ENCODE assay signal across 13 cellular contexts in genomic region chr10:6423004-6423403, GRCh38.
A peak's percentile ranks its signal among the peaks of the same experiment; 100 is the strongest.
DNase-seq lines count a peak whose midpoint lies in the region; ATAC-seq and TF ChIP-seq lines count a peak whose summit lies in the region.
"Had no signal": no experiment of that assay in that cellular context is flagged by ENCODE, and none has a peak within 500 bp of the region (broad histone marks: within the 10 kb centered on the region; RNA-seq: fewer than 3 reads in every experiment).

No MANE protein-coding gene starts in this region.

- intact Hi-C loops in heart left ventricle (cut with DNase I): loop anchor here in 1 of 10 donors (5.0 kb wide), 1 partner anchor 249 kb away; no protein-coding TSS in a partner anchor

- no peaks in the 10 kb centered on the region for H3K9me3 Mint-ChIP-seq in activated T-cell treated with anti-CD3 and anti-CD28 coated beads, Interleukin-2, amount 50 U/mL, for 24 hours

- peak; percentile 96 to 97 for ATAC-seq in activated CD4-positive, CD25-positive, alpha-beta regulatory T cell treated with anti-CD3 and anti-CD28 coated beads, Interleukin-2, amount 50 U/mL, for 24 hours
- ATAC-seq in heart left ventricle: no peak
- ATAC-seq: HCT116, SK-N-SH treated with all-trans-retinoic acid at 6 μM for 48 hours had no signal

- no peak overlapping the region for H3K4me3 Mint-ChIP-seq in activated T-cell treated with anti-CD3 and anti-CD28 coated beads, Interleukin-2, amount 50 U/mL, for 24 hours

- H3K27ac ChIP-seq in mesodermal cell (ENCODE audit: low read depth, low read length, severe bottlenecking): peak overlapping the region; percentile 47
- no peak overlapping the region for H3K27ac ChIP-seq in heart left ventricle

- H3K9me3 ChIP-seq in mesodermal cell (ENCODE audit: control insufficient read depth, low read length) (no peaks in the 10 kb centered on the region), heart left ventricle (no peaks in the 10 kb centered on the region)

- TF ChIP-seq CTCF in heart left ventricle (IDR thresholded peaks at IDR 0.05) (no peak), GM20000 (IDR thresholded peaks at IDR 0.05; ENCODE audit: extremely low read depth, missing control alignments) (no peak)

- H3K4me1 ChIP-seq in mesodermal cell (ENCODE audit: control insufficient read depth, insufficient read depth, low read length, poor library complexity, severe bottlenecking): peaks cover 12% of the 10 kb centered on the region
- H3K4me1 ChIP-seq in heart left ventricle: no peaks in the 10 kb centered on the region

- TF ChIP-seq POLR2A in heart left ventricle (IDR thresholded peaks at IDR 0.05): no peak

- peak overlapping the region; percentile 94 for H3K27ac Mint-ChIP-seq in activated T-cell treated with anti-CD3 and anti-CD28 coated beads, Interleukin-2, amount 50 U/mL, for 24 hours

- H3K4me3 ChIP-seq in mesodermal cell (ENCODE audit: extremely low read depth, insufficient read depth, low read length, poor library complexity, severe bottlenecking): no peak overlapping the region
- no peak overlapping the region for H3K4me3 ChIP-seq in heart left ventricle

- no peaks in the 10 kb centered on the region for H3K27me3 ChIP-seq in heart left ventricle

- H3K4me1 Mint-ChIP-seq in activated T-cell treated with anti-CD3 and anti-CD28 coated beads, Interleukin-2, amount 50 U/mL, for 24 hours (ENCODE audit: low read depth): peaks cover 38% of the 10 kb centered on the region

- H3K27me3 Mint-ChIP-seq in activated T-cell treated with anti-CD3 and anti-CD28 coated beads, Interleukin-2, amount 50 U/mL, for 24 hours: no peaks in the 10 kb centered on the region

- DNase-seq in activated CD4-positive, CD25-positive, alpha-beta regulatory T cell treated with anti-CD3 and anti-CD28 coated beads, Interleukin-2, amount 50 U/mL, for 72 hours: no peak
- peak; percentile 61 for DNase-seq in activated T-cell treated with anti-CD3 and anti-CD28 coated beads, Interleukin-2, amount 50 U/mL, for 24 hours
- peak; percentile 32 for DNase-seq in stimulated activated CD8-positive, alpha-beta memory T cell treated with anti-CD3 and anti-CD28 coated beads, Interleukin-4, amount 100 ng/mL, for 24 hours (ENCODE audit: low read depth)
- DNase-seq in NCI-H1417 (lab: John Stamatoyannopoulos, UW) (no peak), heart left ventricle (no peak), GM20000 (ENCODE audit: low spot score) (no peak)
- DNase-seq: GDM1, hippocampal formation, NCI-H526 treated with DMSO at 0.1 percent for 48 hours had no signal

- WGBS in mesodermal cell (ENCODE audit: insufficient coverage in 2 of 2), 2 experiments: 91% methylated on average over 4 of the region's 4 CpGs
- 70 to 94% (median 85%) methylated on average over 4 of the region's 4 CpGs for WGBS in heart left ventricle, 4 donors

- H3K36me3 ChIP-seq in mesodermal cell (ENCODE audit: control insufficient read depth, insufficient read depth, low read length) (no peaks in the 10 kb centered on the region), heart left ventricle (no peaks in the 10 kb centered on the region)

- peaks cover 42% of the 10 kb centered on the region for H3K36me3 Mint-ChIP-seq in activated T-cell treated with anti-CD3 and anti-CD28 coated beads, Interleukin-2, amount 50 U/mL, for 24 hours (ENCODE audit: low read depth)

Comparison
In these comparisons a context has a peak if more than half of its experiments do, and no peak if none do; other contexts are left out.
1. ATAC-seq: peak in activated CD4-positive, CD25-positive, alpha-beta regulatory T cell treated with anti-CD3 and anti-CD28 coated beads, Interleukin-2, amount 50 U/mL, for 24 hours (2 of 2); none in heart left ventricle (0 of 4).
2. DNase-seq: peak in activated T-cell treated with anti-CD3 and anti-CD28 coated beads, Interleukin-2, amount 50 U/mL, for 24 hours (single experiment) and stimulated activated CD8-positive, alpha-beta memory T cell treated with anti-CD3 and anti-CD28 coated beads, Interleukin-4, amount 100 ng/mL, for 24 hours (single experiment); none in activated CD4-positive, CD25-positive, alpha-beta regulatory T cell treated with anti-CD3 and anti-CD28 coated beads, Interleukin-2, amount 50 U/mL, for 72 hours (single experiment), NCI-H1417 (0 of 3), heart left ventricle (0 of 5) and GM20000 (single experiment).